Comparison of ENCODE assay signal across 8 cellular contexts in genomic region chr17:81918762-81919545, GRCh38. TPM values are rescaled to one million over a fixed set of nuclear protein-coding genes. Genes with fewer than 3 reads are reported as not detected.
A peak's percentile ranks its signal among the peaks of the same experiment; 100 is the strongest.
DNase-seq lines count a peak whose midpoint lies in the region; ATAC-seq, FAIRE-seq and TF ChIP-seq lines count a peak whose summit lies in the region.

No MANE protein-coding gene starts in this region.

- no peaks in the 10 kb centered on the region for H3K9me3 ChIP-seq in A549

- no peak overlapping the region for H3K9ac ChIP-seq in mesendoderm (ENCODE audit: low read length)

- peaks cover 56% of the 10 kb centered on the region for H3K36me3 Mint-ChIP-seq in GM23338 (ENCODE audit: low read depth)
- peaks cover 14% of the 10 kb centered on the region for H3K36me3 Mint-ChIP-seq in activated CD8-positive, alpha-beta T cell treated with anti-CD3 and anti-CD28 coated beads for 36 hours (ENCODE audit: low read depth)
- peaks cover 6% of the 10 kb centered on the region for H3K36me3 Mint-ChIP-seq in mesothelial cell of epicardium

- POLR2A ChIA-PET in A549 (lab: Yijun Ruan, JAX), result no interaction called here
- POLR2A ChIA-PET in activated CD8-positive, alpha-beta T cell treated with anti-CD3 and anti-CD28 coated beads for 36 hours (lab: Charles Lee), result interaction anchor here (1.1 kb wide), 1 partner anchor 101 kb away, joined by 3 read pairs; no protein-coding TSS in a partner anchor

- no peak for FAIRE-seq in A549 (lab: Jason Lieb, UNC)

- H3K4me3 ChIP-seq in A549, result no peak overlapping the region
- no peak overlapping the region for H3K4me3 ChIP-seq in GM23338
- H3K4me3 ChIP-seq in mesendoderm (ENCODE audit: low read length), result no peak overlapping the region

- 81% methylated on average over 15 of the region's 15 CpGs for WGBS in A549 (ENCODE audit: missing lambda C conversion rate)
- WGBS in mesendoderm (ENCODE audit: extremely low coverage, insufficient coverage, low lambda C conversion rate), result no CpG with 5 or more reads among the region's 15 CpGs

- H3K4me1 Mint-ChIP-seq in GM23338 (peaks cover 34% of the 10 kb centered on the region), mesothelial cell of epicardium (peaks cover 17% of the 10 kb centered on the region)
- H3K4me1 Mint-ChIP-seq in activated CD8-positive, alpha-beta T cell treated with anti-CD3 and anti-CD28 coated beads for 36 hours (ENCODE audit: low read depth), result peaks cover 20% of the 10 kb centered on the region

- no peaks in the 10 kb centered on the region for H3K9me2 ChIP-seq in GM23338 (ENCODE audit: insufficient read depth)

- H3K4ac ChIP-seq in mesendoderm (ENCODE audit: low read depth, low read length), result no peak overlapping the region

- H3K79me2 ChIP-seq in GM23338 (replicated peaks; ENCODE audit: insufficient read depth) (peaks cover 59% of the 10 kb centered on the region), mesendoderm (ENCODE audit: control insufficient read depth, insufficient read depth, low read length) (peaks cover 46% of the 10 kb centered on the region)

- no peak for DNase-seq in A549 (ENCODE audit: low read depth in 1 of 2, low spot score in 1 of 2)
- no peak for DNase-seq in GM23338 (ENCODE audit: low spot score)
- no peak for DNase-seq in activated CD8-positive, alpha-beta T cell treated with anti-CD3 and anti-CD28 coated beads for 36 hours
- no peak for DNase-seq in mesothelial cell of epicardium (ENCODE audit: low spot score in 2 of 2, unreplicated experiment in 2 of 2)
- no peak for DNase-seq in iPS-NIHi11 (ENCODE audit: low spot score)
- no peak for DNase-seq in mesendoderm

- no peak overlapping the region for H2AFZ ChIP-seq in GM23338

- no peak overlapping the region for H3K23ac ChIP-seq in mesendoderm (ENCODE audit: low read length)

- H3K18ac ChIP-seq in mesendoderm (ENCODE audit: low read length), result no peak overlapping the region

- H3K27ac ChIP-seq in A549 (peak overlapping the region in 1 of 2 experiments; percentile 97; a peak in 2 of 6 replicates), GM23338 (ENCODE audit: low read depth) (0 out of 2 replicates have a peak overlapping the region, but pooled peaks have one; percentile 26), mesendoderm (ENCODE audit: low read depth, low read length) (no peak overlapping the region)

- ATAC-seq in A549 (no peak), GM23338 (no peak), GM18520 (IDR thresholded peaks at IDR 0.05; ENCODE audit: unreplicated experiment) (no peak), GM21737 (IDR thresholded peaks at IDR 0.05; ENCODE audit: unreplicated experiment) (no peak)
- no peak for ATAC-seq in activated CD8-positive, alpha-beta T cell treated with anti-CD3 and anti-CD28 coated beads for 36 hours

- H3K27ac Mint-ChIP-seq in GM23338, result peak overlapping the region; percentile 40
- H3K27ac Mint-ChIP-seq in activated CD8-positive, alpha-beta T cell treated with anti-CD3 and anti-CD28 coated beads for 36 hours, result peak overlapping the region; percentile 78
- no peak overlapping the region for H3K27ac Mint-ChIP-seq in mesothelial cell of epicardium

- no peak overlapping the region for H3K56ac ChIP-seq in mesendoderm (ENCODE audit: low read length)

- H3F3A ChIP-seq in GM23338 (replicated peaks; ENCODE audit: low read depth), result peaks cover 33% of the 10 kb centered on the region

- TF ChIP-seq EP300 in A549 (IDR thresholded peaks at IDR 0.05), result no peak

- H2BK120ac ChIP-seq in mesendoderm (ENCODE audit: low read depth, low read length), result no peak overlapping the region

- no peak overlapping the region for H2AK5ac ChIP-seq in mesendoderm (ENCODE audit: low read length)

- no peak overlapping the region for H2BK5ac ChIP-seq in mesendoderm (ENCODE audit: low read length)

- H4K5ac ChIP-seq in mesendoderm (ENCODE audit: low read length), result no peak overlapping the region

- H3K4me2 ChIP-seq in A549 (peak overlapping the region; percentile 99), GM23338 (no peak overlapping the region), mesendoderm (ENCODE audit: low read length) (no peak overlapping the region)

- no peak for TF ChIP-seq RAD21 in A549 (conservative IDR thresholded peaks at IDR 0.05 in 1 of 2, IDR thresholded peaks at IDR 0.05 in 1 of 2)

- H3K9me3 Mint-ChIP-seq in GM23338 (no peaks in the 10 kb centered on the region; the same call in 2 of the 3 replicates), mesothelial cell of epicardium (no peaks in the 10 kb centered on the region)
- no peaks in the 10 kb centered on the region for H3K9me3 Mint-ChIP-seq in activated CD8-positive, alpha-beta T cell treated with anti-CD3 and anti-CD28 coated beads for 36 hours

- TF ChIP-seq CTCF in A549 (IDR thresholded peaks at IDR 0.05), result no peak
- TF ChIP-seq CTCF in GM23338 (conservative IDR thresholded peaks at IDR 0.05; ENCODE audit: low read depth in 2 of 2), result no peak
- no peak for TF ChIP-seq CTCF in activated CD8-positive, alpha-beta T cell treated with anti-CD3 and anti-CD28 coated beads for 36 hours (IDR thresholded peaks at IDR 0.05)
- TF ChIP-seq CTCF in mesothelial cell of epicardium (IDR thresholded peaks at IDR 0.05; ENCODE audit: unreplicated experiment), result no peak

- no peak overlapping the region for H2BK15ac ChIP-seq in mesendoderm (replicated peaks; ENCODE audit: low read depth)

- H3K4me3 Mint-ChIP-seq in GM23338 (peak overlapping the region; percentile 75), mesothelial cell of epicardium (peak overlapping the region; percentile 79)
- peak overlapping the region; percentile 83 for H3K4me3 Mint-ChIP-seq in activated CD8-positive, alpha-beta T cell treated with anti-CD3 and anti-CD28 coated beads for 36 hours

- H3K36me3 ChIP-seq in GM23338 (ENCODE audit: insufficient read depth) (no peaks in the 10 kb centered on the region; the same call in 1 of the 2 replicates), mesendoderm (ENCODE audit: control insufficient read depth, insufficient read depth, low read length) (peaks cover 6% of the 10 kb centered on the region)

- H3K79me1 ChIP-seq in mesendoderm (ENCODE audit: low read length), result peaks cover 35% of the 10 kb centered on the region

- H4K8ac ChIP-seq in mesendoderm (ENCODE audit: low read depth, low read length), result no peak overlapping the region

- H4K20me1 ChIP-seq in GM23338 (replicated peaks; ENCODE audit: insufficient read depth), result peaks cover 15% of the 10 kb centered on the region; the same call in 1 of the 2 replicates

- no peak for TF ChIP-seq POLR2A in A549 (IDR thresholded peaks at IDR 0.05; ENCODE audit: low read length)

- H3K4me1 ChIP-seq in A549, result peaks cover 65% of the 10 kb centered on the region
- H3K4me1 ChIP-seq in GM23338 (ENCODE audit: insufficient read depth), result peaks cover 15% of the 10 kb centered on the region
- peaks cover 13% of the 10 kb centered on the region for H3K4me1 ChIP-seq in mesendoderm (ENCODE audit: control insufficient read depth, low read depth, low read length)

- intact Hi-C loops in activated CD8-positive, alpha-beta T cell treated with anti-CD3 and anti-CD28 coated beads for 36 hours (cut with micrococcal nuclease), result no loop called here

- CTCF ChIA-PET in A549 (lab: Yijun Ruan, JAX), result interaction anchor here (2.3 kb wide), 1 partner anchor 12 kb away, joined by 6 read pairs; no protein-coding TSS in a partner anchor
- CTCF ChIA-PET in activated CD8-positive, alpha-beta T cell treated with anti-CD3 and anti-CD28 coated beads for 36 hours (lab: Charles Lee), result no interaction called here

- H3K27me3 Mint-ChIP-seq in GM23338 (ENCODE audit: insufficient read depth, low read depth, poor library complexity) (peaks cover 38% of the 10 kb centered on the region), mesothelial cell of epicardium (ENCODE audit: low read depth) (no peaks in the 10 kb centered on the region)
- H3K27me3 Mint-ChIP-seq in activated CD8-positive, alpha-beta T cell treated with anti-CD3 and anti-CD28 coated beads for 36 hours, result no peaks in the 10 kb centered on the region

- H3K27me3 ChIP-seq in GM23338 (ENCODE audit: insufficient read depth), result no peaks in the 10 kb centered on the region
- H3K27me3 ChIP-seq in mesendoderm (ENCODE audit: insufficient read depth, low read length, poor library complexity), result no peaks in the 10 kb centered on the region

RNA-seq across cellular contexts. Expression of gene SIRT7, which starts 1.0 kb away (rescaled TPM):
- polyA plus RNA-seq in A549 (2011; rRNA removed) (9.8 and 13.7 TPM in 2 replicates), A549 (2017; fragmentation: RNase III; extraction: RNeasy Plus Mini Kit Qiagen cat#74134 plus additional on column Dnase treatment) (34.0 to 35.2 TPM (median 34.8 TPM) in 3 replicates), GM23338 (2016; fragmentation: Nextera tagmentation; extraction: Ambion mirVana) (16.3 and 17.1 TPM in 2 replicates)
- 29.1 and 29.7 TPM in 2 replicates for polyA plus RNA-seq in A549 (2012; cell fraction: cytosol; rRNA removed)
- 131 and 141 TPM in 2 replicates for polyA plus RNA-seq in A549 (2012; cell fraction: nucleus; rRNA removed)
- polyA minus RNA-seq in A549 (2011; rRNA and poly(A)+ RNA removed), result 40.0 and 46.9 TPM in 2 replicates
- total RNA-seq in GM23338 (2014; rRNA removed; shearing (Covaris generic)), result 20.8 and 29.7 TPM in 2 replicates
- total RNA-seq in activated CD8-positive, alpha-beta T cell treated with anti-CD3 and anti-CD28 coated beads for 36 hours, result 10 to 100 TPM; 28.1 to 32.0 TPM
- 18.9 to 22.6 TPM (median 21.3 TPM) in 3 replicates for total RNA-seq in mesothelial cell of epicardium
- polyA plus RNA-seq in mesendoderm (2013, experiment 1 of 2), result 6.8 TPM
- 6.4 TPM for polyA plus RNA-seq in mesendoderm (2013, experiment 2 of 2)

RNA-seq across cellular contexts. Expression of gene PCYT2, which starts 7.8 kb away (rescaled TPM):
- polyA plus RNA-seq in A549 (2011; rRNA removed) (7.1 and 7.7 TPM in 2 replicates), A549 (2017; fragmentation: RNase III; extraction: RNeasy Plus Mini Kit Qiagen cat#74134 plus additional on column Dnase treatment) (14.8 to 17.0 TPM (median 16.3 TPM) in 3 replicates), GM23338 (2016; fragmentation: Nextera tagmentation; extraction: Ambion mirVana) (50.9 and 51.6 TPM in 2 replicates)
- polyA plus RNA-seq in A549 (2012; cell fraction: cytosol; rRNA removed), result 16.6 and 20.5 TPM in 2 replicates
- 39.2 and 46.7 TPM in 2 replicates for polyA plus RNA-seq in A549 (2012; cell fraction: nucleus; rRNA removed)
- 12.4 and 13.8 TPM in 2 replicates for polyA minus RNA-seq in A549 (2011; rRNA and poly(A)+ RNA removed)
- 65.2 and 82.9 TPM in 2 replicates for total RNA-seq in GM23338 (2014; rRNA removed; shearing (Covaris generic))
- total RNA-seq in activated CD8-positive, alpha-beta T cell treated with anti-CD3 and anti-CD28 coated beads for 36 hours, result 10 to 100 TPM; 20.5 to 22.6 TPM
- 16.8 to 20.5 TPM (median 17.5 TPM) in 3 replicates for total RNA-seq in mesothelial cell of epicardium
- 17.0 TPM for polyA plus RNA-seq in mesendoderm (2013, experiment 1 of 2)
- polyA plus RNA-seq in mesendoderm (2013, experiment 2 of 2), result 17.9 TPM

RNA-seq across cellular contexts. Expression of gene MAFG, which starts 8.6 kb away (rescaled TPM):
- polyA plus RNA-seq in A549 (2011; rRNA removed) (41.6 and 47.9 TPM in 2 replicates), A549 (2017; fragmentation: RNase III; extraction: RNeasy Plus Mini Kit Qiagen cat#74134 plus additional on column Dnase treatment) (49.8 to 57.9 TPM (median 52.4 TPM) in 3 replicates), GM23338 (2016; fragmentation: Nextera tagmentation; extraction: Ambion mirVana) (17.2 and 21.7 TPM in 2 replicates)
- 55.5 and 60.4 TPM in 2 replicates for polyA plus RNA-seq in A549 (2012; cell fraction: cytosol; rRNA removed)
- polyA plus RNA-seq in A549 (2012; cell fraction: nucleus; rRNA removed), result 194 and 235 TPM in 2 replicates
- 18.1 and 22.6 TPM in 2 replicates for polyA minus RNA-seq in A549 (2011; rRNA and poly(A)+ RNA removed)
- 32.0 and 33.4 TPM in 2 replicates for total RNA-seq in GM23338 (2014; rRNA removed; shearing (Covaris generic))
- total RNA-seq in activated CD8-positive, alpha-beta T cell treated with anti-CD3 and anti-CD28 coated beads for 36 hours, result 10 to 100 TPM; 12.4 to 14.1 TPM
- total RNA-seq in mesothelial cell of epicardium, result 23.6 to 25.5 TPM (median 24.1 TPM) in 3 replicates
- 25.3 TPM for polyA plus RNA-seq in mesendoderm (2013, experiment 1 of 2)
- polyA plus RNA-seq in mesendoderm (2013, experiment 2 of 2), result 24.3 TPM

RNA-seq across cellular contexts. Expression of gene NPB, which starts 16.9 kb away (rescaled TPM):
- polyA plus RNA-seq in A549 (2011; rRNA removed) (0.34 and 0.41 TPM in 2 replicates), A549 (2017; fragmentation: RNase III; extraction: RNeasy Plus Mini Kit Qiagen cat#74134 plus additional on column Dnase treatment) (0.29 to 0.45 TPM (median 0.38 TPM) in 3 replicates), GM23338 (2016; fragmentation: Nextera tagmentation; extraction: Ambion mirVana) (2.7 and 3.6 TPM in 2 replicates)
- polyA plus RNA-seq in A549 (2012; cell fraction: cytosol; rRNA removed), result 0.41 and 0.48 TPM in 2 replicates
- polyA plus RNA-seq in A549 (2012; cell fraction: nucleus; rRNA removed), result 0.48 and 0.61 TPM in 2 replicates
- 0.78 and 1.1 TPM in 2 replicates for polyA minus RNA-seq in A549 (2011; rRNA and poly(A)+ RNA removed)
- 0.93 and 3.8 TPM in 2 replicates for total RNA-seq in GM23338 (2014; rRNA removed; shearing (Covaris generic))
- total RNA-seq in activated CD8-positive, alpha-beta T cell treated with anti-CD3 and anti-CD28 coated beads for 36 hours, result under 1 TPM in 1 of 2 experiments, not detected in 1; 0.18 TPM
- total RNA-seq in mesothelial cell of epicardium, result 0.75 to 1.7 TPM (median 1.2 TPM) in 3 replicates
- polyA plus RNA-seq in mesendoderm (2013, experiment 1 of 2), result 1.1 TPM
- 0.55 TPM for polyA plus RNA-seq in mesendoderm (2013, experiment 2 of 2)

RNA-seq across cellular contexts. Expression of gene PYCR1, which starts 18.1 kb away (rescaled TPM):
- polyA plus RNA-seq in A549 (2011; rRNA removed), result 77.1 and 81.4 TPM in 2 replicates
- 150 and 202 TPM in 2 replicates for polyA plus RNA-seq in A549 (2012; cell fraction: cytosol; rRNA removed)
- 126 and 181 TPM in 2 replicates for polyA plus RNA-seq in A549 (2012; cell fraction: nucleus; rRNA removed)
- 81.4 to 93.3 TPM (median 87.2 TPM) in 3 replicates for polyA plus RNA-seq in A549 (2017; fragmentation: RNase III; extraction: RNeasy Plus Mini Kit Qiagen cat#74134 plus additional on column Dnase treatment)
- 94.1 and 104 TPM in 2 replicates for polyA minus RNA-seq in A549 (2011; rRNA and poly(A)+ RNA removed)
- total RNA-seq in GM23338 (2014; rRNA removed; shearing (Covaris generic)), result 237 and 240 TPM in 2 replicates
- 87.3 and 98.9 TPM in 2 replicates for polyA plus RNA-seq in GM23338 (2016; fragmentation: Nextera tagmentation; extraction: Ambion mirVana)
- total RNA-seq in activated CD8-positive, alpha-beta T cell treated with anti-CD3 and anti-CD28 coated beads for 36 hours, result 100 to 1,000 TPM; 140 to 141 TPM
- 91.0 to 108 TPM (median 102 TPM) in 3 replicates for total RNA-seq in mesothelial cell of epicardium
- 79.0 TPM for polyA plus RNA-seq in mesendoderm (2013, experiment 1 of 2)
- polyA plus RNA-seq in mesendoderm (2013, experiment 2 of 2), result 78.3 TPM
